In genomic region chr21:15895142-15896106, GRCh38 we compare ENCODE assay signal across 1 cellular context.
TF ChIP-seq lines count a peak whose summit lies in the region.

No MANE protein-coding gene starts in this region.

TF ChIP-seq in HepG2, 621 proteins besides CTCF, POLR2A, EP300 and RAD21 (continued from another document):
- TF ChIP-seq MYNN (CRISPR knock-in tag; IDR thresholded peaks at IDR 0.05; ENCODE audit: low read depth) = no peak
- no peak for TF ChIP-seq ATF7-NPFF (CRISPR knock-in tag; IDR thresholded peaks at IDR 0.05; ENCODE audit: low read depth)
- TF ChIP-seq RBM22 (optimal IDR thresholded peaks at IDR 0.05; ENCODE audit: low read length) = no peak
- no peak for TF ChIP-seq RCOR2 (CRISPR knock-in tag; IDR thresholded peaks at IDR 0.05)
- no peak for TF ChIP-seq ZNF766 (CRISPR knock-in tag; IDR thresholded peaks at IDR 0.05; ENCODE audit: borderline replicate concordance)
- no peak for TF ChIP-seq ZNF333 (CRISPR knock-in tag; IDR thresholded peaks at IDR 0.05; ENCODE audit: borderline replicate concordance)
- TF ChIP-seq, protein P1, sequence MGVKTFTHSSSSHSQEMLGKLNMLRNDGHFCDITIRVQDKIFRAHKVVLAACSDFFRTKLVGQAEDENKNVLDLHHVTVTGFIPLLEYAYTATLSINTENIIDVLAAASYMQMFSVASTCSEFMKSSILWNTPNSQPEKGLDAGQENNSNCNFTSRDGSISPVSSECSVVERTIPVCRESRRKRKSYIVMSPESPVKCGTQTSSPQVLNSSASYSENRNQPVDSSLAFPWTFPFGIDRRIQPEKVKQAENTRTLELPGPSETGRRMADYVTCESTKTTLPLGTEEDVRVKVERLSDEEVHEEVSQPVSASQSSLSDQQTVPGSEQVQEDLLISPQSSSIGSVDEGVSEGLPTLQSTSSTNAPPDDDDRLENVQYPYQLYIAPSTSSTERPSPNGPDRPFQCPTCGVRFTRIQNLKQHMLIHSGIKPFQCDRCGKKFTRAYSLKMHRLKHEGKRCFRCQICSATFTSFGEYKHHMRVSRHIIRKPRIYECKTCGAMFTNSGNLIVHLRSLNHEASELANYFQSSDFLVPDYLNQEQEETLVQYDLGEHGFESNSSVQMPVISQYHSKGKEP (CRISPR knock-in tag; IDR thresholded peaks at IDR 0.05) = no peak
- no peak for TF ChIP-seq MTF1 (CRISPR knock-in tag; IDR thresholded peaks at IDR 0.05)
TF ChIP-seq in HepG2: peak in this region for 0.
